In the genomic region with DNA sequence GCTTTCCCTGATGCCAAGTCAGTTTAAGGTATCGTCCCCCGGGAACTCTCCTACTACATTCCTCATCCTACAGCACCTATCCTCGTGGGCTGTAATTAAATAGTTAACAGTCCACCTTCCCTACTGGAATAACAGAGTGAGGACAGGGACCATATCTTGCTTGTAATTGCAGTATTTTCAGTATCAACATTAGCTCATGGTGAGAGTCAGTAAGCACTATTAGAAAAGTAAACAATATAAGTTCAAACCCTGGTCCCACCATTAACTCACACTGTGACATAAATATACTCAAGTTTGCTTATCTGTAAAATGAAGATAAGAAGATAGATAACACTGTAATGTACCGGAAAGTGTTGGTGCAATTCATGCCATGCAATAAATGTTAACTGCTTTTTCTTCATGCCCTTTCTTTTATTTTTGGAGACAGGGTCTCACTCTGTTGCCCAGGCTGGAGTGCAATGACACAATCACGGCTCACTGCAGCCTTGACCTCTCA, we compare ENCODE assay signal across 1 cellular context.
A peak's percentile ranks its signal among the peaks of the same experiment; 100 is the strongest.
TF ChIP-seq lines count a peak whose summit lies in the region.

No MANE protein-coding gene starts in this region.

TF ChIP-seq in HEK293, 187 proteins besides CTCF, POLR2A, EP300 and RAD21 (continued from another document and continues in another):
- TF ChIP-seq, protein P1, sequence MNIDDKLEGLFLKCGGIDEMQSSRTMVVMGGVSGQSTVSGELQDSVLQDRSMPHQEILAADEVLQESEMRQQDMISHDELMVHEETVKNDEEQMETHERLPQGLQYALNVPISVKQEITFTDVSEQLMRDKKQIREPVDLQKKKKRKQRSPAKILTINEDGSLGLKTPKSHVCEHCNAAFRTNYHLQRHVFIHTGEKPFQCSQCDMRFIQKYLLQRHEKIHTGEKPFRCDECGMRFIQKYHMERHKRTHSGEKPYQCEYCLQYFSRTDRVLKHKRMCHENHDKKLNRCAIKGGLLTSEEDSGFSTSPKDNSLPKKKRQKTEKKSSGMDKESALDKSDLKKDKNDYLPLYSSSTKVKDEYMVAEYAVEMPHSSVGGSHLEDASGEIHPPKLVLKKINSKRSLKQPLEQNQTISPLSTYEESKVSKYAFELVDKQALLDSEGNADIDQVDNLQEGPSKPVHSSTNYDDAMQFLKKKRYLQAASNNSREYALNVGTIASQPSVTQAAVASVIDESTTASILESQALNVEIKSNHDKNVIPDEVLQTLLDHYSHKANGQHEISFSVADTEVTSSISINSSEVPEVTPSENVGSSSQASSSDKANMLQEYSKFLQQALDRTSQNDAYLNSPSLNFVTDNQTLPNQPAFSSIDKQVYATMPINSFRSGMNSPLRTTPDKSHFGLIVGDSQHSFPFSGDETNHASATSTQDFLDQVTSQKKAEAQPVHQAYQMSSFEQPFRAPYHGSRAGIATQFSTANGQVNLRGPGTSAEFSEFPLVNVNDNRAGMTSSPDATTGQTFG (tag by site-specific recombination; IDR thresholded peaks at IDR 0.05; ENCODE audit: borderline replicate concordance): no peak
- TF ChIP-seq ZNF140 (tag by site-specific recombination; IDR thresholded peaks at IDR 0.05) (no peak), ZNF660 (tag by site-specific recombination; IDR thresholded peaks at IDR 0.05) (no peak), FEZF1 (tag by site-specific recombination; IDR thresholded peaks at IDR 0.05) (peak; percentile 90), ZFP37 (tag by site-specific recombination; IDR thresholded peaks at IDR 0.05) (0 out of 2 replicates have a peak, but pooled peaks have one; percentile 37), ZNF214 (tag by site-specific recombination; IDR thresholded peaks at IDR 0.05; ENCODE audit: borderline replicate concordance) (no peak), ZNF621 (tag by site-specific recombination; IDR thresholded peaks at IDR 0.05) (no peak), ZNF211 (tag by site-specific recombination; IDR thresholded peaks at IDR 0.05; ENCODE audit: low read depth) (no peak), EGR2 (tag by site-specific recombination; IDR thresholded peaks at IDR 0.05; ENCODE audit: low read depth) (peak; percentile 60), TRIM28 (IDR thresholded peaks at IDR 0.05; ENCODE audit: borderline replicate concordance, low read length) (peak; percentile 74), ZSCAN30 (tag by site-specific recombination; IDR thresholded peaks at IDR 0.05) (peak; percentile 69), ZBTB8A (tag by site-specific recombination; IDR thresholded peaks at IDR 0.05) (peak; percentile 23; the same call in 1 of the 2 replicates), ZFP69B (tag by site-specific recombination; IDR thresholded peaks at IDR 0.05) (peak; percentile 65; the same call in 1 of the 2 replicates), SP7 (tag by site-specific recombination; IDR thresholded peaks at IDR 0.05) (0 out of 2 replicates have a peak, but pooled peaks have one; percentile 31), ZEB2 (tag by site-specific recombination; IDR thresholded peaks at IDR 0.05) (peak; percentile 79), ZNF121 (tag by site-specific recombination; IDR thresholded peaks at IDR 0.05) (peak; percentile 96), ZNF394 (tag by site-specific recombination; IDR thresholded peaks at IDR 0.05; ENCODE audit: borderline replicate concordance) (no peak), IKZF3 (tag by site-specific recombination; IDR thresholded peaks at IDR 0.05) (peak; percentile 83), ZNF174 (tag by site-specific recombination; IDR thresholded peaks at IDR 0.05) (no peak), ZNF629 (tag by site-specific recombination; IDR thresholded peaks at IDR 0.05) (peak; percentile 73), ZIC2 (tag by site-specific recombination; IDR thresholded peaks at IDR 0.05) (peak; percentile 71), ZNF146 (tag by site-specific recombination; IDR thresholded peaks at IDR 0.05) (0 out of 2 replicates have a peak, but pooled peaks have one; percentile 11)
- TF ChIP-seq, protein P2, sequence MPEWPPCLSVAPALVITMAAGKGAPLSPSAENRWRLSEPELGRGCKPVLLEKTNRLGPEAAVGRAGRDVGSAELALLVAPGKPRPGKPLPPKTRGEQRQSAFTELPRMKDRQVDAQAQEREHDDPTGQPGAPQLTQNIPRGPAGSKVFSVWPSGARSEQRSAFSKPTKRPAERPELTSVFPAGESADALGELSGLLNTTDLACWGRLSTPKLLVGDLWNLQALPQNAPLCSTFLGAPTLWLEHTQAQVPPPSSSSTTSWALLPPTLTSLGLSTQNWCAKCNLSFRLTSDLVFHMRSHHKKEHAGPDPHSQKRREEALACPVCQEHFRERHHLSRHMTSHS (tag by site-specific recombination; IDR thresholded peaks at IDR 0.05): 0 out of 2 replicates have a peak, but pooled peaks have one; percentile 19
- TF ChIP-seq, protein P3, sequence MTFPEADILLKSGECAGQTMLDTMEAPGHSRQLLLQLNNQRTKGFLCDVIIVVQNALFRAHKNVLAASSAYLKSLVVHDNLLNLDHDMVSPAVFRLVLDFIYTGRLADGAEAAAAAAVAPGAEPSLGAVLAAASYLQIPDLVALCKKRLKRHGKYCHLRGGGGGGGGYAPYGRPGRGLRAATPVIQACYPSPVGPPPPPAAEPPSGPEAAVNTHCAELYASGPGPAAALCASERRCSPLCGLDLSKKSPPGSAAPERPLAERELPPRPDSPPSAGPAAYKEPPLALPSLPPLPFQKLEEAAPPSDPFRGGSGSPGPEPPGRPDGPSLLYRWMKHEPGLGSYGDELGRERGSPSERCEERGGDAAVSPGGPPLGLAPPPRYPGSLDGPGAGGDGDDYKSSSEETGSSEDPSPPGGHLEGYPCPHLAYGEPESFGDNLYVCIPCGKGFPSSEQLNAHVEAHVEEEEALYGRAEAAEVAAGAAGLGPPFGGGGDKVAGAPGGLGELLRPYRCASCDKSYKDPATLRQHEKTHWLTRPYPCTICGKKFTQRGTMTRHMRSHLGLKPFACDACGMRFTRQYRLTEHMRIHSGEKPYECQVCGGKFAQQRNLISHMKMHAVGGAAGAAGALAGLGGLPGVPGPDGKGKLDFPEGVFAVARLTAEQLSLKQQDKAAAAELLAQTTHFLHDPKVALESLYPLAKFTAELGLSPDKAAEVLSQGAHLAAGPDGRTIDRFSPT (tag by site-specific recombination; IDR thresholded peaks at IDR 0.05): peak; percentile 59; the same call in 1 of the 2 replicates
- TF ChIP-seq, protein P4, sequence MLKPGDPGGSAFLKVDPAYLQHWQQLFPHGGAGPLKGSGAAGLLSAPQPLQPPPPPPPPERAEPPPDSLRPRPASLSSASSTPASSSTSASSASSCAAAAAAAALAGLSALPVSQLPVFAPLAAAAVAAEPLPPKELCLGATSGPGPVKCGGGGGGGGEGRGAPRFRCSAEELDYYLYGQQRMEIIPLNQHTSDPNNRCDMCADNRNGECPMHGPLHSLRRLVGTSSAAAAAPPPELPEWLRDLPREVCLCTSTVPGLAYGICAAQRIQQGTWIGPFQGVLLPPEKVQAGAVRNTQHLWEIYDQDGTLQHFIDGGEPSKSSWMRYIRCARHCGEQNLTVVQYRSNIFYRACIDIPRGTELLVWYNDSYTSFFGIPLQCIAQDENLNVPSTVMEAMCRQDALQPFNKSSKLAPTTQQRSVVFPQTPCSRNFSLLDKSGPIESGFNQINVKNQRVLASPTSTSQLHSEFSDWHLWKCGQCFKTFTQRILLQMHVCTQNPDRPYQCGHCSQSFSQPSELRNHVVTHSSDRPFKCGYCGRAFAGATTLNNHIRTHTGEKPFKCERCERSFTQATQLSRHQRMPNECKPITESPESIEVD (tag by site-specific recombination; IDR thresholded peaks at IDR 0.05): peak; percentile 61; the same call in 1 of the 2 replicates
- TF ChIP-seq, protein P5, sequence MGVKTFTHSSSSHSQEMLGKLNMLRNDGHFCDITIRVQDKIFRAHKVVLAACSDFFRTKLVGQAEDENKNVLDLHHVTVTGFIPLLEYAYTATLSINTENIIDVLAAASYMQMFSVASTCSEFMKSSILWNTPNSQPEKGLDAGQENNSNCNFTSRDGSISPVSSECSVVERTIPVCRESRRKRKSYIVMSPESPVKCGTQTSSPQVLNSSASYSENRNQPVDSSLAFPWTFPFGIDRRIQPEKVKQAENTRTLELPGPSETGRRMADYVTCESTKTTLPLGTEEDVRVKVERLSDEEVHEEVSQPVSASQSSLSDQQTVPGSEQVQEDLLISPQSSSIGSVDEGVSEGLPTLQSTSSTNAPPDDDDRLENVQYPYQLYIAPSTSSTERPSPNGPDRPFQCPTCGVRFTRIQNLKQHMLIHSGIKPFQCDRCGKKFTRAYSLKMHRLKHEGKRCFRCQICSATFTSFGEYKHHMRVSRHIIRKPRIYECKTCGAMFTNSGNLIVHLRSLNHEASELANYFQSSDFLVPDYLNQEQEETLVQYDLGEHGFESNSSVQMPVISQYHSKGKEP (tag by site-specific recombination; IDR thresholded peaks at IDR 0.05): peak; percentile 56
- TF ChIP-seq, protein P6, sequence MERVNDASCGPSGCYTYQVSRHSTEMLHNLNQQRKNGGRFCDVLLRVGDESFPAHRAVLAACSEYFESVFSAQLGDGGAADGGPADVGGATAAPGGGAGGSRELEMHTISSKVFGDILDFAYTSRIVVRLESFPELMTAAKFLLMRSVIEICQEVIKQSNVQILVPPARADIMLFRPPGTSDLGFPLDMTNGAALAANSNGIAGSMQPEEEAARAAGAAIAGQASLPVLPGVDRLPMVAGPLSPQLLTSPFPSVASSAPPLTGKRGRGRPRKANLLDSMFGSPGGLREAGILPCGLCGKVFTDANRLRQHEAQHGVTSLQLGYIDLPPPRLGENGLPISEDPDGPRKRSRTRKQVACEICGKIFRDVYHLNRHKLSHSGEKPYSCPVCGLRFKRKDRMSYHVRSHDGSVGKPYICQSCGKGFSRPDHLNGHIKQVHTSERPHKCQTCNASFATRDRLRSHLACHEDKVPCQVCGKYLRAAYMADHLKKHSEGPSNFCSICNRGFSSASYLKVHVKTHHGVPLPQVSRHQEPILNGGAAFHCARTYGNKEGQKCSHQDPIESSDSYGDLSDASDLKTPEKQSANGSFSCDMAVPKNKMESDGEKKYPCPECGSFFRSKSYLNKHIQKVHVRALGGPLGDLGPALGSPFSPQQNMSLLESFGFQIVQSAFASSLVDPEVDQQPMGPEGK (tag by site-specific recombination; IDR thresholded peaks at IDR 0.05): no peak
- TF ChIP-seq, protein P7, sequence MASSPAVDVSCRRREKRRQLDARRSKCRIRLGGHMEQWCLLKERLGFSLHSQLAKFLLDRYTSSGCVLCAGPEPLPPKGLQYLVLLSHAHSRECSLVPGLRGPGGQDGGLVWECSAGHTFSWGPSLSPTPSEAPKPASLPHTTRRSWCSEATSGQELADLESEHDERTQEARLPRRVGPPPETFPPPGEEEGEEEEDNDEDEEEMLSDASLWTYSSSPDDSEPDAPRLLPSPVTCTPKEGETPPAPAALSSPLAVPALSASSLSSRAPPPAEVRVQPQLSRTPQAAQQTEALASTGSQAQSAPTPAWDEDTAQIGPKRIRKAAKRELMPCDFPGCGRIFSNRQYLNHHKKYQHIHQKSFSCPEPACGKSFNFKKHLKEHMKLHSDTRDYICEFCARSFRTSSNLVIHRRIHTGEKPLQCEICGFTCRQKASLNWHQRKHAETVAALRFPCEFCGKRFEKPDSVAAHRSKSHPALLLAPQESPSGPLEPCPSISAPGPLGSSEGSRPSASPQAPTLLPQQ (tag by site-specific recombination; IDR thresholded peaks at IDR 0.05): peak; percentile 91
- TF ChIP-seq, protein P8, sequence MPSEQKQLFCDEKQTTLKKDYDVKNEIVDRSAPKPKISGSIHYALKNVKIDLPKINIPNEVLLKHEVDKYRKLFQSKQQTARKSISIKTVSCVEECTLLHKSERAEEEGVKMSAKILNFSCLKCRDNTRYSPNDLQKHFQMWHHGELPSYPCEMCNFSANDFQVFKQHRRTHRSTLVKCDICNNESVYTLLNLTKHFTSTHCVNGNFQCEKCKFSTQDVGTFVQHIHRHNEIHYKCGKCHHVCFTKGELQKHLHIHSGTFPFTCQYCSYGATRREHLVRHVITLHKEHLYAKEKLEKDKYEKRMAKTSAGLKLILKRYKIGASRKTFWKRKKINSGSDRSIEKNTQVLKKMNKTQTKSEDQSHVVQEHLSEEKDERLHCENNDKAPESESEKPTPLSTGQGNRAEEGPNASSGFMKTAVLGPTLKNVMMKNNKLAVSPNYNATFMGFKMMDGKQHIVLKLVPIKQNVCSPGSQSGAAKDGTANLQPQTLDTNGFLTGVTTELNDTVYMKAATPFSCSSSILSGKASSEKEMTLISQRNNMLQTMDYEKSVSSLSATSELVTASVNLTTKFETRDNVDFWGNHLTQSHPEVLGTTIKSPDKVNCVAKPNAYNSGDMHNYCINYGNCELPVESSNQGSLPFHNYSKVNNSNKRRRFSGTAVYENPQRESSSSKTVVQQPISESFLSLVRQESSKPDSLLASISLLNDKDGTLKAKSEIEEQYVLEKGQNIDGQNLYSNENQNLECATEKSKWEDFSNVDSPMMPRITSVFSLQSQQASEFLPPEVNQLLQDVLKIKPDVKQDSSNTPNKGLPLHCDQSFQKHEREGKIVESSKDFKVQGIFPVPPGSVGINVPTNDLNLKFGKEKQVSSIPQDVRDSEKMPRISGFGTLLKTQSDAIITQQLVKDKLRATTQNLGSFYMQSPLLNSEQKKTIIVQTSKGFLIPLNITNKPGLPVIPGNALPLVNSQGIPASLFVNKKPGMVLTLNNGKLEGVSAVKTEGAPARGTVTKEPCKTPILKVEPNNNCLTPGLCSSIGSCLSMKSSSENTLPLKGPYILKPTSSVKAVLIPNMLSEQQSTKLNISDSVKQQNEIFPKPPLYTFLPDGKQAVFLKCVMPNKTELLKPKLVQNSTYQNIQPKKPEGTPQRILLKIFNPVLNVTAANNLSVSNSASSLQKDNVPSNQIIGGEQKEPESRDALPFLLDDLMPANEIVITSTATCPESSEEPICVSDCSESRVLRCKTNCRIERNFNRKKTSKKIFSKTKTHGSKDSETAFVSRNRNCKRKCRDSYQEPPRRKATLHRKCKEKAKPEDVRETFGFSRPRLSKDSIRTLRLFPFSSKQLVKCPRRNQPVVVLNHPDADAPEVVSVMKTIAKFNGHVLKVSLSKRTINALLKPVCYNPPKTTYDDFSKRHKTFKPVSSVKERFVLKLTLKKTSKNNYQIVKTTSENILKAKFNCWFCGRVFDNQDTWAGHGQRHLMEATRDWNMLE (tag by site-specific recombination; conservative IDR thresholded peaks at IDR 0.05; ENCODE audit: low read depth): peak; percentile 47
- TF ChIP-seq, protein P9, sequence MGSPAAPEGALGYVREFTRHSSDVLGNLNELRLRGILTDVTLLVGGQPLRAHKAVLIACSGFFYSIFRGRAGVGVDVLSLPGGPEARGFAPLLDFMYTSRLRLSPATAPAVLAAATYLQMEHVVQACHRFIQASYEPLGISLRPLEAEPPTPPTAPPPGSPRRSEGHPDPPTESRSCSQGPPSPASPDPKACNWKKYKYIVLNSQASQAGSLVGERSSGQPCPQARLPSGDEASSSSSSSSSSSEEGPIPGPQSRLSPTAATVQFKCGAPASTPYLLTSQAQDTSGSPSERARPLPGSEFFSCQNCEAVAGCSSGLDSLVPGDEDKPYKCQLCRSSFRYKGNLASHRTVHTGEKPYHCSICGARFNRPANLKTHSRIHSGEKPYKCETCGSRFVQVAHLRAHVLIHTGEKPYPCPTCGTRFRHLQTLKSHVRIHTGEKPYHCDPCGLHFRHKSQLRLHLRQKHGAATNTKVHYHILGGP (tag by site-specific recombination; IDR thresholded peaks at IDR 0.05): peak; percentile 31; the same call in 1 of the 2 replicates
- TF ChIP-seq, protein P10, sequence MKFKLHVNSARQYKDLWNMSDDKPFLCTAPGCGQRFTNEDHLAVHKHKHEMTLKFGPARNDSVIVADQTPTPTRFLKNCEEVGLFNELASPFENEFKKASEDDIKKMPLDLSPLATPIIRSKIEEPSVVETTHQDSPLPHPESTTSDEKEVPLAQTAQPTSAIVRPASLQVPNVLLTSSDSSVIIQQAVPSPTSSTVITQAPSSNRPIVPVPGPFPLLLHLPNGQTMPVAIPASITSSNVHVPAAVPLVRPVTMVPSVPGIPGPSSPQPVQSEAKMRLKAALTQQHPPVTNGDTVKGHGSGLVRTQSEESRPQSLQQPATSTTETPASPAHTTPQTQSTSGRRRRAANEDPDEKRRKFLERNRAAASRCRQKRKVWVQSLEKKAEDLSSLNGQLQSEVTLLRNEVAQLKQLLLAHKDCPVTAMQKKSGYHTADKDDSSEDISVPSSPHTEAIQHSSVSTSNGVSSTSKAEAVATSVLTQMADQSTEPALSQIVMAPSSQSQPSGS (tag by site-specific recombination; IDR thresholded peaks at IDR 0.05; ENCODE audit: low read depth): peak; percentile 35; the same call in 1 of the 2 replicates
